ENCODE assay signal across 12 cellular contexts in genomic region chr22:46008291-46008690, GRCh38. TPM values are rescaled to one million over a fixed set of nuclear protein-coding genes. Genes with fewer than 3 reads are reported as not detected.
DNase-seq lines count a peak whose midpoint lies in the region; ATAC-seq and TF ChIP-seq lines count a peak whose summit lies in the region.
"Had no signal": no experiment of that assay in that cellular context is flagged by ENCODE, and none has a peak within 500 bp of the region (broad histone marks: within the 10 kb centered on the region; RNA-seq: fewer than 3 reads in every experiment).

No MANE protein-coding gene starts in this region.

- no peaks in the 10 kb centered on the region; the same call in 1 of the 2 replicates for H3K27me3 Mint-ChIP-seq in HFFc6 (ENCODE audit: insufficient read depth)
- H3K27me3 Mint-ChIP-seq in activated naive CD4-positive, alpha-beta T cell treated with anti-CD3 and anti-CD28 coated beads, Interleukin-2, amount 10 ng/mL, durations not matched to agents 7 days and 5 days, result peaks cover 10% of the 10 kb centered on the region

- 69% methylated on average over 3 of the region's 3 CpGs; no CpG with 5 or more reads in 1 of the 2 donors for WGBS in body of pancreas, 2 donors

- peak overlapping the region; percentile 91 for H3K27ac Mint-ChIP-seq in HFFc6
- no peak overlapping the region for H3K27ac Mint-ChIP-seq in activated naive CD4-positive, alpha-beta T cell treated with anti-CD3 and anti-CD28 coated beads, Interleukin-2, amount 10 ng/mL, durations not matched to agents 7 days and 5 days

- no peaks in the 10 kb centered on the region for H3K27me3 ChIP-seq in body of pancreas
- H3K27me3 ChIP-seq in lower lobe of right lung (ENCODE audit: low read depth), result no peaks in the 10 kb centered on the region
- H3K27me3 ChIP-seq in effector memory CD4-positive, alpha-beta T cell (replicated peaks; ENCODE audit: control insufficient read depth, insufficient read depth, low read length, poor library complexity, severe bottlenecking), result no peaks in the 10 kb centered on the region

- no peaks in the 10 kb centered on the region for H3K36me3 ChIP-seq in body of pancreas (replicated peaks in 1 of 2; ENCODE audit: insufficient read depth in 1 of 2, low read depth in 2 of 2)
- no peaks in the 10 kb centered on the region for H3K36me3 ChIP-seq in lower lobe of right lung
- no peaks in the 10 kb centered on the region for H3K36me3 ChIP-seq in effector memory CD4-positive, alpha-beta T cell (ENCODE audit: control insufficient read depth, insufficient read depth, low read length)

- H3K9me3 ChIP-seq in body of pancreas (no peaks in the 10 kb centered on the region), lower lobe of right lung (peaks cover 7% of the 10 kb centered on the region)
- no peaks in the 10 kb centered on the region for H3K9me3 ChIP-seq in effector memory CD4-positive, alpha-beta T cell (ENCODE audit: control insufficient read depth, low read length)

- ATAC-seq in body of pancreas, result no peak
- ATAC-seq in lower lobe of right lung, result no peak
- ATAC-seq in HG03439 (IDR thresholded peaks at IDR 0.05; ENCODE audit: unreplicated experiment), result no peak
- ATAC-seq: activated naive CD4-positive, alpha-beta T cell treated with anti-CD3 and anti-CD28 coated beads, Interleukin-2, amount 50 U/mL, for 72 hours had no signal

- CTCF ChIA-PET in activated naive CD4-positive, alpha-beta T cell treated with anti-CD3 and anti-CD28 coated beads, Interleukin-2, amount 10 ng/mL, durations not matched to agents 7 days and 5 days (lab: Charles Lee), result interaction anchor here (0.8 to 11.3 kb wide), 4 partner anchors 12 to 111 kb away, joined by 3 to 257 read pairs (median 40); no protein-coding TSS in a partner anchor

- H3K4me3 Mint-ChIP-seq in HFFc6, result no peak overlapping the region; the same call in 1 of the 2 replicates
- no peak overlapping the region for H3K4me3 Mint-ChIP-seq in activated naive CD4-positive, alpha-beta T cell treated with anti-CD3 and anti-CD28 coated beads, Interleukin-2, amount 10 ng/mL, durations not matched to agents 7 days and 5 days

- intact Hi-C loops in body of pancreas (cut with DNase I) (no loop called here), lower lobe of right lung (cut with DNase I) (loop anchor here (10.0 kb wide), 1 partner anchor 107 kb away; no protein-coding TSS in a partner anchor)

- TF ChIP-seq CTCF in HFFc6 (IDR thresholded peaks at IDR 0.05) (0 out of 2 replicates have a peak, but pooled peaks have one; percentile 5), body of pancreas (IDR thresholded peaks at IDR 0.05) (no peak), lower lobe of right lung (IDR thresholded peaks at IDR 0.05) (no peak)

- DNase-seq in HFFc6 (no peak), body of pancreas (no peak), lower lobe of right lung (no peak), substantia nigra (lab: John Stamatoyannopoulos, UW) (no peak), NCI-H774 (lab: John Stamatoyannopoulos, UW) (no peak)
- no peak for DNase-seq in effector memory CD4-positive, alpha-beta T cell
- DNase-seq in activated naive CD4-positive, alpha-beta T cell treated with anti-CD3 and anti-CD28 coated beads, Interleukin-2, amount 10 ng/mL, durations not matched to agents 7 days and 5 days, result no peak
- DNase-seq: activated CD4-positive, alpha-beta T cell treated with anti-CD3 and anti-CD28 coated beads, Interleukin-2, amount 50 U/mL, for 1 hour; RPMI8226; stimulated activated naive CD4-positive, alpha-beta T cell had no signal

- peaks cover 66% of the 10 kb centered on the region for H3K4me1 Mint-ChIP-seq in HFFc6 (ENCODE audit: low read depth)
- H3K4me1 Mint-ChIP-seq in activated naive CD4-positive, alpha-beta T cell treated with anti-CD3 and anti-CD28 coated beads, Interleukin-2, amount 10 ng/mL, durations not matched to agents 7 days and 5 days, result peaks cover 12% of the 10 kb centered on the region

- H3K9me3 Mint-ChIP-seq in HFFc6, result peaks cover 8% of the 10 kb centered on the region
- H3K9me3 Mint-ChIP-seq in activated naive CD4-positive, alpha-beta T cell treated with anti-CD3 and anti-CD28 coated beads, Interleukin-2, amount 10 ng/mL, durations not matched to agents 7 days and 5 days, result peaks cover 8% of the 10 kb centered on the region
- H3K9me3 Mint-ChIP-seq: activated naive CD4-positive, alpha-beta T cell treated with anti-CD3 and anti-CD28 coated beads, Interleukin-2, amount 50 U/mL, for 72 hours had no signal

- H3K27ac ChIP-seq in body of pancreas (peak overlapping the region; percentile 85 to 92 (median 92)), lower lobe of right lung (peak overlapping the region; percentile 94), substantia nigra (ENCODE audit: low read depth, low read length, poor library complexity, severe bottlenecking) (peak overlapping the region; percentile 50)
- no peak overlapping the region for H3K27ac ChIP-seq in effector memory CD4-positive, alpha-beta T cell (ENCODE audit: insufficient read depth, low read length, poor library complexity, severe bottlenecking)

- H3K4me1 ChIP-seq in body of pancreas (peaks cover 53% of the 10 kb centered on the region), lower lobe of right lung (peaks cover 49% of the 10 kb centered on the region)
- H3K4me1 ChIP-seq in effector memory CD4-positive, alpha-beta T cell (ENCODE audit: control insufficient read depth, insufficient read depth, low read length, poor library complexity, severe bottlenecking), result no peaks in the 10 kb centered on the region

- H3K36me3 Mint-ChIP-seq in HFFc6 (ENCODE audit: low read depth), result peaks cover 4% of the 10 kb centered on the region
- H3K36me3 Mint-ChIP-seq in activated naive CD4-positive, alpha-beta T cell treated with anti-CD3 and anti-CD28 coated beads, Interleukin-2, amount 10 ng/mL, durations not matched to agents 7 days and 5 days, result no peaks in the 10 kb centered on the region
- H3K36me3 Mint-ChIP-seq: activated naive CD4-positive, alpha-beta T cell treated with anti-CD3 and anti-CD28 coated beads, Interleukin-2, amount 50 U/mL, for 72 hours had no signal

- H3K4me3 ChIP-seq in body of pancreas (no peak overlapping the region), lower lobe of right lung (no peak overlapping the region)
- no peak overlapping the region for H3K4me3 ChIP-seq in effector memory CD4-positive, alpha-beta T cell (ENCODE audit: insufficient read depth, low read depth, low read length, poor library complexity, severe bottlenecking)

- TF ChIP-seq POLR2A in body of pancreas (IDR thresholded peaks at IDR 0.05), result no peak

RNA-seq across cellular contexts. Expression of gene WNT7B, which starts 31.3 kb away (rescaled TPM):
- under 1 TPM in 5 of 6 experiments, not detected in 1; 0.07 to 0.14 (median 0.09) TPM for total RNA-seq in HFFc6 (2021; fragmentation: NEBNext Ultra II Directional; extraction: Animal tissue kit (Norgen Biotek cat#: 25700))
- 1 to 10 TPM in 1 of 2 donors, not detected in 1; 2.1 TPM for total RNA-seq in body of pancreas
- 6.3 TPM for total RNA-seq in lower lobe of right lung
